1 cellular context compared by ENCODE assay signal in the genomic region with DNA sequence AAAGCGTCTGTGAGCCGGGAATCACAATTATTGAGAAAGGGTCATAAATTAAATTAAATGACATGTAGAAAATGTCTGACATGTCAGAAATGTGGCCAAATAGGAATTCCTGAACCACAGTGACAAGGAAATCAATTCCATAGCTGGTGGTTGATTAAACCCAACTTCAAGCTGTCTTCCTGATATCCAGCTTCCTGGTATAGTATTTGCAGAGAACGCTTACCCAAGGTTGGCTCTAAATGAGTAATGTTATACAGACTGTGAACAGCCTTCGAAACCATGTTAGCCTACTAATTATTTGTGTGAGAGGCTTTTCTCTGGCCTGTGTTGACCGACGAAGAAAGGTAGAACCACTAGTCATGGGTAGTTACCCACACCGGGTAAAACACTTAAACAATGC.
TF ChIP-seq lines count a peak whose summit lies in the region.

No MANE protein-coding gene starts in this region.

TF ChIP-seq in HepG2, 621 proteins besides CTCF, POLR2A, EP300 and RAD21:
- TF ChIP-seq, protein P1, sequence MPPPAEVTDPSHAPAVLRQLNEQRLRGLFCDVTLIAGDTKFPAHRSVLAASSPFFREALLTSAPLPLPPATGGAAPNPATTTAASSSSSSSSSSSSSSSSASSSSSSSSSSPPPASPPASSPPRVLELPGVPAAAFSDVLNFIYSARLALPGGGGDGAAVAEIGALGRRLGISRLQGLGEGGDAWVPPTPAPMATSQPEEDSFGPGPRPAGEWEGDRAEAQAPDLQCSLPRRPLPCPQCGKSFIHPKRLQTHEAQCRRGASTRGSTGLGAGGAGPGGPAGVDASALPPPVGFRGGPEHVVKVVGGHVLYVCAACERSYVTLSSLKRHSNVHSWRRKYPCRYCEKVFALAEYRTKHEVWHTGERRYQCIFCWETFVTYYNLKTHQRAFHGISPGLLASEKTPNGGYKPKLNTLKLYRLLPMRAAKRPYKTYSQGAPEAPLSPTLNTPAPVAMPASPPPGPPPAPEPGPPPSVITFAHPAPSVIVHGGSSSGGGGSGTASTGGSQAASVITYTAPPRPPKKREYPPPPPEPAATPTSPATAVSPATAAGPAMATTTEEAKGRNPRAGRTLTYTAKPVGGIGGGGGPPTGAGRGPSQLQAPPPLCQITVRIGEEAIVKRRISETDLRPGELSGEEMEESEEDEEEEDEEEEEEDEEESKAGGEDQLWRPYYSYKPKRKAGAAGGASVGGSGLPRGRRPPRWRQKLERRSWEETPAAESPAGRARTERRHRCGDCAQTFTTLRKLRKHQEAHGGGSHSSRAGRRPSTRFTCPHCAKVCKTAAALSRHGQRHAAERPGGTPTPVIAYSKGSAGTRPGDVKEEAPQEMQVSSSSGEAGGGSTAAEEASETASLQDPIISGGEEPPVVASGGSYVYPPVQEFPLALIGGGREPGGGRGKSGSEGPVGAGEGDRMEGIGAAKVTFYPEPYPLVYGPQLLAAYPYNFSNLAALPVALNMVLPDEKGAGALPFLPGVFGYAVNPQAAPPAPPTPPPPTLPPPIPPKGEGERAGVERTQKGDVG (CRISPR knock-in tag; IDR thresholded peaks at IDR 0.05; ENCODE audit: borderline replicate concordance): no peak
- TF ChIP-seq ZNF598 (CRISPR knock-in tag; IDR thresholded peaks at IDR 0.05; ENCODE audit: borderline replicate concordance): no peak
- TF ChIP-seq, protein P2, sequence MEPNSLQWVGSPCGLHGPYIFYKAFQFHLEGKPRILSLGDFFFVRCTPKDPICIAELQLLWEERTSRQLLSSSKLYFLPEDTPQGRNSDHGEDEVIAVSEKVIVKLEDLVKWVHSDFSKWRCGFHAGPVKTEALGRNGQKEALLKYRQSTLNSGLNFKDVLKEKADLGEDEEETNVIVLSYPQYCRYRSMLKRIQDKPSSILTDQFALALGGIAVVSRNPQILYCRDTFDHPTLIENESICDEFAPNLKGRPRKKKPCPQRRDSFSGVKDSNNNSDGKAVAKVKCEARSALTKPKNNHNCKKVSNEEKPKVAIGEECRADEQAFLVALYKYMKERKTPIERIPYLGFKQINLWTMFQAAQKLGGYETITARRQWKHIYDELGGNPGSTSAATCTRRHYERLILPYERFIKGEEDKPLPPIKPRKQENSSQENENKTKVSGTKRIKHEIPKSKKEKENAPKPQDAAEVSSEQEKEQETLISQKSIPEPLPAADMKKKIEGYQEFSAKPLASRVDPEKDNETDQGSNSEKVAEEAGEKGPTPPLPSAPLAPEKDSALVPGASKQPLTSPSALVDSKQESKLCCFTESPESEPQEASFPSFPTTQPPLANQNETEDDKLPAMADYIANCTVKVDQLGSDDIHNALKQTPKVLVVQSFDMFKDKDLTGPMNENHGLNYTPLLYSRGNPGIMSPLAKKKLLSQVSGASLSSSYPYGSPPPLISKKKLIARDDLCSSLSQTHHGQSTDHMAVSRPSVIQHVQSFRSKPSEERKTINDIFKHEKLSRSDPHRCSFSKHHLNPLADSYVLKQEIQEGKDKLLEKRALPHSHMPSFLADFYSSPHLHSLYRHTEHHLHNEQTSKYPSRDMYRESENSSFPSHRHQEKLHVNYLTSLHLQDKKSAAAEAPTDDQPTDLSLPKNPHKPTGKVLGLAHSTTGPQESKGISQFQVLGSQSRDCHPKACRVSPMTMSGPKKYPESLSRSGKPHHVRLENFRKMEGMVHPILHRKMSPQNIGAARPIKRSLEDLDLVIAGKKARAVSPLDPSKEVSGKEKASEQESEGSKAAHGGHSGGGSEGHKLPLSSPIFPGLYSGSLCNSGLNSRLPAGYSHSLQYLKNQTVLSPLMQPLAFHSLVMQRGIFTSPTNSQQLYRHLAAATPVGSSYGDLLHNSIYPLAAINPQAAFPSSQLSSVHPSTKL (CRISPR knock-in tag; IDR thresholded peaks at IDR 0.05): no peak
- no peak for TF ChIP-seq ZEB1 (IDR thresholded peaks at IDR 0.05; ENCODE audit: insufficient replicate concordance, low read depth)
- TF ChIP-seq PITX1 (CRISPR knock-in tag; IDR thresholded peaks at IDR 0.05): no peak
- no peak for TF ChIP-seq SMAD1 (CRISPR knock-in tag; IDR thresholded peaks at IDR 0.05; ENCODE audit: borderline replicate concordance, low read depth)
- TF ChIP-seq, protein P3, sequence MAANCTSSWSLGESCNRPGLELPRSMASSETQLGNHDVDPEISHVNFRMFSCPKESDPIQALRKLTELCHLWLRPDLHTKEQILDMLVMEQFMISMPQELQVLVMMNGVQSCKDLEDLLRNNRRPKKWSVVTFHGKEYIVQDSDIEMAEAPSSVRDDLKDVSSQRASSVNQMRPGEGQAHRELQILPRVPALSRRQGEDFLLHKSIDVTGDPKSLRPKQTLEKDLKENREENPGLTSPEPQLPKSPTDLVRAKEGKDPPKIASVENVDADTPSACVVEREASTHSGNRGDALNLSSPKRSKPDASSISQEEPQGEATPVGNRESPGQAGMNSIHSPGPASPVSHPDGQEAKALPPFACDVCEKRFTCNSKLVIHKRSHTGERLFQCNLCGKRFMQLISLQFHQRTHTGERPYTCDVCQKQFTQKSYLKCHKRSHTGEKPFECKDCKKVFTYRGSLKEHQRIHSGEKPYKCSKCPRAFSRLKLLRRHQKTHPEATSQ (CRISPR knock-in tag; IDR thresholded peaks at IDR 0.05; ENCODE audit: borderline replicate concordance): no peak
- TF ChIP-seq, protein P4, sequence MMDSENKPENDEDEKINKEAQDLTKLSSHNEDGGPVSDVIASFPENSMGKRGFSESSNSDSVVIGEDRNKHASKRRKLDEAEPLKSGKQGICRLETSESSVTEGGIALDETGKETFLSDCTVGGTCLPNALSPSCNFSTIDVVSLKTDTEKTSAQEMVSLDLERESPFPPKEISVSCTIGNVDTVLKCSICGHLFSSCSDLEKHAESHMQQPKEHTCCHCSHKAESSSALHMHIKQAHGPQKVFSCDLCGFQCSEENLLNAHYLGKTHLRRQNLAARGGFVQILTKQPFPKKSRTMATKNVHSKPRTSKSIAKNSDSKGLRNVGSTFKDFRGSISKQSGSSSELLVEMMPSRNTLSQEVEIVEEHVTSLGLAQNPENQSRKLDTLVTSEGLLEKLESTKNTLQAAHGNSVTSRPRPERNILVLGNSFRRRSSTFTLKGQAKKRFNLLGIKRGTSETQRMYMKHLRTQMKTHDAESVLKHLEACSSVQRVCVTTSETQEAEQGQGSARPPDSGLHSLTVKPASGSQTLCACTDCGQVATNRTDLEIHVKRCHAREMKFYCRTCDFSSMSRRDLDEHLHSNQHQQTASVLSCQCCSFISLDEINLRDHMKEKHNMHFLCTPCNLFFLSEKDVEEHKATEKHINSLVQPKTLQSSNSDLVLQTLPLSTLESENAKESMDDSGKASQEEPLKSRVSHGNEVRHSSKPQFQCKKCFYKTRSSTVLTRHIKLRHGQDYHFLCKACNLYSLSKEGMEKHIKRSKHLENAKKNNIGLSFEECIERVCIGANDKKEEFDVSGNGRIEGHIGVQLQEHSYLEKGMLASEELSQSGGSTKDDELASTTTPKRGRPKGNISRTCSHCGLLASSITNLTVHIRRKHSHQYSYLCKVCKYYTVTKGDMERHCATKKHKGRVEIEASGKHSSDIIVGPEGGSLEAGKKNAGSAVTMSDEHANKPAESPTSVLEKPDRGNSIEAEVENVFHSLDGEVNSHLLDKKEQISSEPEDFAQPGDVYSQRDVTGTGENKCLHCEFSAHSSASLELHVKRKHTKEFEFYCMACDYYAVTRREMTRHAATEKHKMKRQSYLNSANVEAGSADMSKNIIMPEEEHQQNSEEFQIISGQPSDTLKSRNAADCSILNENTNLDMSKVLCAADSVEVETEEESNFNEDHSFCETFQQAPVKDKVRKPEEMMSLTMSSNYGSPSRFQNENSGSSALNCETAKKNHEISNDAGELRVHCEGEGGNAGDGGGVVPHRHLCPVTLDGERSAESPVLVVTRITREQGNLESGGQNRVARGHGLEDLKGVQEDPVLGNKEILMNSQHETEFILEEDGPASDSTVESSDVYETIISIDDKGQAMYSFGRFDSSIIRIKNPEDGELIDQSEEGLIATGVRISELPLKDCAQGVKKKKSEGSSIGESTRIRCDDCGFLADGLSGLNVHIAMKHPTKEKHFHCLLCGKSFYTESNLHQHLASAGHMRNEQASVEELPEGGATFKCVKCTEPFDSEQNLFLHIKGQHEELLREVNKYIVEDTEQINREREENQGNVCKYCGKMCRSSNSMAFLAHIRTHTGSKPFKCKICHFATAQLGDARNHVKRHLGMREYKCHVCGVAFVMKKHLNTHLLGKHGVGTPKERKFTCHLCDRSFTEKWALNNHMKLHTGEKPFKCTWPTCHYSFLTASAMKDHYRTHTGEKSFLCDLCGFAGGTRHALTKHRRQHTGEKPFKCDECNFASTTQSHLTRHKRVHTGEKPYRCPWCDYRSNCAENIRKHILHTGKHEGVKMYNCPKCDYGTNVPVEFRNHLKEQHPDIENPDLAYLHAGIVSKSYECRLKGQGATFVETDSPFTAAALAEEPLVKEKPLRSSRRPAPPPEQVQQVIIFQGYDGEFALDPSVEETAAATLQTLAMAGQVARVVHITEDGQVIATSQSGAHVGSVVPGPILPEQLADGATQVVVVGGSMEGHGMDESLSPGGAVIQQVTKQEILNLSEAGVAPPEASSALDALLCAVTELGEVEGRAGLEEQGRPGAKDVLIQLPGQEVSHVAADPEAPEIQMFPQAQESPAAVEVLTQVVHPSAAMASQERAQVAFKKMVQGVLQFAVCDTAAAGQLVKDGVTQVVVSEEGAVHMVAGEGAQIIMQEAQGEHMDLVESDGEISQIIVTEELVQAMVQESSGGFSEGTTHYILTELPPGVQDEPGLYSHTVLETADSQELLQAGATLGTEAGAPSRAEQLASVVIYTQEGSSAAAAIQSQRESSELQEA (CRISPR knock-in tag; IDR thresholded peaks at IDR 0.05; ENCODE audit: not compliant biosample characterization): no peak
- TF ChIP-seq NCOR1 (IDR thresholded peaks at IDR 0.05; ENCODE audit: borderline replicate concordance, low read length): no peak
- TF ChIP-seq DR1 (CRISPR knock-in tag; IDR thresholded peaks at IDR 0.05): no peak
- no peak for TF ChIP-seq ZNF879 (CRISPR knock-in tag; IDR thresholded peaks at IDR 0.05)
- no peak for TF ChIP-seq HDAC1 (CRISPR knock-in tag; IDR thresholded peaks at IDR 0.05)
- TF ChIP-seq DPF2 (CRISPR knock-in tag; IDR thresholded peaks at IDR 0.05; ENCODE audit: borderline replicate concordance, low read depth): no peak
TF ChIP-seq in HepG2: peak in this region for 0.
